18 cellular contexts compared by ENCODE assay signal in genomic region chr1:34879230-34879629, GRCh38. TPM values are rescaled to one million over a fixed set of nuclear protein-coding genes. Genes with fewer than 3 reads are reported as not detected.
DNase-seq lines count a peak whose midpoint lies in the region; ATAC-seq and TF ChIP-seq lines count a peak whose summit lies in the region.
"Had no signal": no experiment of that assay in that cellular context is flagged by ENCODE, and none has a peak within 500 bp of the region (broad histone marks: within the 10 kb centered on the region; RNA-seq: fewer than 3 reads in every experiment).

No MANE protein-coding gene starts in this region.

- no peaks in the 10 kb centered on the region for H3K79me1 ChIP-seq in H9 (ENCODE audit: insufficient read depth, low read depth, low read length, poor library complexity, severe bottlenecking)

- no peak overlapping the region for H3K14ac ChIP-seq in H9 (ENCODE audit: insufficient read depth, low read length)

- no peak overlapping the region for H4K8ac ChIP-seq in H9 (replicated peaks; ENCODE audit: insufficient read length, low read depth, low read length)

- H2BK12ac ChIP-seq in H9 (ENCODE audit: insufficient read length, low read depth, low read length): no peak overlapping the region

- no peak overlapping the region for H2AK5ac ChIP-seq in H9 (ENCODE audit: insufficient read length, low read length)

- peak overlapping the region; percentile 45; the same call in 1 of the 2 replicates for H3K4me3 ChIP-seq in iPS-20b (ENCODE audit: low read length)
- H3K4me3 ChIP-seq in heart right ventricle: no peak overlapping the region
- H3K4me3 ChIP-seq: SJCRH30 had no signal

- H3K27me3 ChIP-seq in H9 (ENCODE audit: insufficient read depth, low read length): no peaks in the 10 kb centered on the region
- H3K27me3 ChIP-seq in iPS-20b (ENCODE audit: insufficient read depth, low read length): peaks cover 22% of the 10 kb centered on the region
- peaks cover 0 to 93% (median 69%) of the 10 kb centered on the region in 7 donors for H3K27me3 ChIP-seq in heart right ventricle
- H3K27me3 ChIP-seq: SJCRH30 had no signal

- H2BK20ac ChIP-seq in H9 (ENCODE audit: low read depth, low read length, poor library complexity, severe bottlenecking): no peak overlapping the region

- no peak overlapping the region for H3K56ac ChIP-seq in H9 (ENCODE audit: insufficient read length, low read depth, low read length)

- H3K27me3 Mint-ChIP-seq in H9 (ENCODE audit: low read depth) (peaks cover 19% of the 10 kb centered on the region), T-helper 17 cell (peaks cover 50% of the 10 kb centered on the region)
- peaks cover 53% of the 10 kb centered on the region for H3K27me3 Mint-ChIP-seq in activated CD8-positive, alpha-beta memory T cell treated with anti-CD3 and anti-CD28 coated beads, Interleukin-2, amount 10 ng/mL, durations not matched to agents 7 days and 5 days

- H4K5ac ChIP-seq in H9 (ENCODE audit: insufficient read length, low read depth, low read length): no peak overlapping the region

- H3T11ph ChIP-seq in H9 (ENCODE audit: low read length): no peak overlapping the region

- H3K4me1 ChIP-seq in H9 (ENCODE audit: insufficient read depth, low read length) (no peaks in the 10 kb centered on the region), iPS-20b (ENCODE audit: insufficient read depth, low read length) (peaks cover 2% of the 10 kb centered on the region; the same call in 1 of the 2 replicates), heart right ventricle (no peaks in the 10 kb centered on the region)

- H3K36me3 Mint-ChIP-seq in H9 (ENCODE audit: insufficient read depth in 1 of 3, low read depth in 3 of 3): no peaks in the 10 kb centered on the region
- H3K36me3 Mint-ChIP-seq in activated CD8-positive, alpha-beta memory T cell treated with anti-CD3 and anti-CD28 coated beads, Interleukin-2, amount 10 ng/mL, durations not matched to agents 7 days and 5 days: no peaks in the 10 kb centered on the region
- H3K36me3 Mint-ChIP-seq in T-helper 17 cell (ENCODE audit: low read depth): peaks cover 9% of the 10 kb centered on the region

- peak; percentile 83 for DNase-seq in DMS53 (lab: John Stamatoyannopoulos, UW)
- DNase-seq in H9: peak; percentile 57
- DNase-seq in activated CD8-positive, alpha-beta memory T cell treated with anti-CD3 and anti-CD28 coated beads, Interleukin-2, amount 10 ng/mL, durations not matched to agents 7 days and 5 days: peak; percentile 15
- no peak for DNase-seq in NCI-H1694 (lab: John Stamatoyannopoulos, UW)
- DNase-seq in T-helper 17 cell: no peak
- DNase-seq in NCI-H2227 (lab: John Stamatoyannopoulos, UW; ENCODE audit: unreplicated experiment): no peak
- DNase-seq in heart right ventricle: no peak
- DNase-seq: C1 segment of cervical spinal cord; CD8-positive, alpha-beta memory T cell; DMS79; HCEC 1CT; KG1; NCI-H1417; NCI-H1930; NCI-H345; NCI-H524 treated with DMSO at 0.1 percent for 48 hours; SJCRH30 had no signal

- TF ChIP-seq CTCF in H9 (conservative IDR thresholded peaks at IDR 0.05) (peak; percentile 31; the same call in 1 of the 3 replicates), heart right ventricle (IDR thresholded peaks at IDR 0.05) (no peak)

- H3K4ac ChIP-seq in H9 (ENCODE audit: low read depth, low read length): no peak overlapping the region

- H3K4me2 ChIP-seq in H9 (ENCODE audit: insufficient read depth, insufficient read length, low read length): peak overlapping the region; percentile 15

- H3K36me3 ChIP-seq in iPS-20b (ENCODE audit: insufficient read depth, low read depth, low read length): no peaks in the 10 kb centered on the region
- no peaks in the 10 kb centered on the region for H3K36me3 ChIP-seq in heart right ventricle
- H3K36me3 ChIP-seq: SJCRH30 had no signal

- H3K23me2 ChIP-seq in H9 (ENCODE audit: insufficient read length, low read depth, low read length, poor library complexity, severe bottlenecking): no peaks in the 10 kb centered on the region

- no peak overlapping the region for H3K27ac Mint-ChIP-seq in H9
- H3K27ac Mint-ChIP-seq in activated CD8-positive, alpha-beta memory T cell treated with anti-CD3 and anti-CD28 coated beads, Interleukin-2, amount 10 ng/mL, durations not matched to agents 7 days and 5 days: no peak overlapping the region
- H3K27ac Mint-ChIP-seq in T-helper 17 cell: no peak overlapping the region

- H3K4me1 Mint-ChIP-seq in H9 (peaks cover 3 to 6% of the 10 kb centered on the region in 2 experiments), T-helper 17 cell (peaks cover 3% of the 10 kb centered on the region)
- H3K4me1 Mint-ChIP-seq in activated CD8-positive, alpha-beta memory T cell treated with anti-CD3 and anti-CD28 coated beads, Interleukin-2, amount 10 ng/mL, durations not matched to agents 7 days and 5 days: no peaks in the 10 kb centered on the region
- H3K4me1 Mint-ChIP-seq: CD8-positive, alpha-beta memory T cell had no signal

- H4K20me1 ChIP-seq in H9 (ENCODE audit: control insufficient read depth, insufficient read depth, insufficient read length): no peaks in the 10 kb centered on the region

- H3K27ac ChIP-seq in H9 (ENCODE audit: insufficient read length, low read depth, low read length) (no peak overlapping the region), iPS-20b (ENCODE audit: low read length) (no peak overlapping the region), heart right ventricle (no peak overlapping the region)
- H3K27ac ChIP-seq: SJCRH30 had no signal

- no peak overlapping the region for H3K23ac ChIP-seq in H9 (ENCODE audit: insufficient read length, low read depth, low read length)

- no peaks in the 10 kb centered on the region for H3K9me3 Mint-ChIP-seq in H9
- no peaks in the 10 kb centered on the region for H3K9me3 Mint-ChIP-seq in activated CD8-positive, alpha-beta memory T cell treated with anti-CD3 and anti-CD28 coated beads, Interleukin-2, amount 10 ng/mL, durations not matched to agents 7 days and 5 days (ENCODE audit: low read depth)
- H3K9me3 Mint-ChIP-seq: CD8-positive, alpha-beta memory T cell had no signal

- H2AFZ ChIP-seq in H9 (ENCODE audit: low read length): no peak overlapping the region

- H4K91ac ChIP-seq in H9 (ENCODE audit: insufficient read length, low read depth, low read length): no peak overlapping the region

- CTCF ChIA-PET in activated CD8-positive, alpha-beta memory T cell treated with anti-CD3 and anti-CD28 coated beads, Interleukin-2, amount 10 ng/mL, durations not matched to agents 7 days and 5 days (lab: Charles Lee): interaction anchor here (1.5 to 2.7 kb wide), 2 partner anchors 13 to 26 kb away, joined by 6 to 7 read pairs; no protein-coding TSS in a partner anchor

- no peaks in the 10 kb centered on the region for H3K9me3 ChIP-seq in H9 (ENCODE audit: control insufficient read depth, low read depth, low read length)
- no peaks in the 10 kb centered on the region for H3K9me3 ChIP-seq in iPS-20b (ENCODE audit: insufficient read depth, low read depth, low read length)
- H3K9me3 ChIP-seq in T-helper 17 cell (ENCODE audit: control insufficient read depth, low read length, poor library complexity, severe bottlenecking): no peaks in the 10 kb centered on the region
- peaks cover 0 to 6% (median 0%) of the 10 kb centered on the region in 11 donors for H3K9me3 ChIP-seq in heart right ventricle
- H3K9me3 ChIP-seq: SJCRH30 had no signal

- ATAC-seq in activated CD8-positive, alpha-beta memory T cell treated with anti-CD3 and anti-CD28 coated beads, Interleukin-2, amount 10 ng/mL, durations not matched to agents 7 days and 5 days: no peak
- no peak for ATAC-seq in T-helper 17 cell
- ATAC-seq in heart right ventricle: no peak

- no peak overlapping the region for H3K4me3 Mint-ChIP-seq in H9
- H3K4me3 Mint-ChIP-seq in activated CD8-positive, alpha-beta memory T cell treated with anti-CD3 and anti-CD28 coated beads, Interleukin-2, amount 10 ng/mL, durations not matched to agents 7 days and 5 days: no peak overlapping the region
- no peak overlapping the region for H3K4me3 Mint-ChIP-seq in T-helper 17 cell
- H3K4me3 Mint-ChIP-seq: CD8-positive, alpha-beta memory T cell had no signal

- WGBS in H9 (ENCODE audit: extremely low coverage, insufficient read length, low lambda C conversion rate): no CpG with 5 or more reads among the region's 9 CpGs
- WGBS in heart right ventricle, 2 donors: 61 to 68% methylated on average over 9 of the region's 9 CpGs

- H2BK5ac ChIP-seq in H9 (ENCODE audit: insufficient read length, low read length): no peak overlapping the region

- H2BK120ac ChIP-seq in H9 (ENCODE audit: low read depth, low read length, poor library complexity, severe bottlenecking): no peak overlapping the region

- H2BK15ac ChIP-seq in H9 (ENCODE audit: low read depth, low read length): no peak overlapping the region

- no peak overlapping the region for H3K18ac ChIP-seq in H9 (ENCODE audit: insufficient read length, low read depth, low read length)

- intact Hi-C loops in heart right ventricle (cut with DNase I): loop anchor here in 1 of 10 donors (10.0 kb wide), 1 partner anchor 96 kb away; no protein-coding TSS in a partner anchor

- H3K9ac ChIP-seq in H9 (ENCODE audit: extremely low read depth, insufficient read length, low read length) (no peak overlapping the region), iPS-20b (ENCODE audit: low read depth, low read length) (no peak overlapping the region)

- H3K79me2 ChIP-seq in H9 (ENCODE audit: insufficient read depth, low read length): no peaks in the 10 kb centered on the region

RNA-seq across cellular contexts. Expression of gene SMIM12, which starts 19.7 kb away (rescaled TPM):
- 40.9 TPM in 2 replicates for total RNA-seq in H9 (2021)
- 10 to 100 TPM; 52.7 to 67.2 TPM for total RNA-seq in activated CD8-positive, alpha-beta memory T cell treated with anti-CD3 and anti-CD28 coated beads, Interleukin-2, amount 10 ng/mL, durations not matched to agents 7 days and 5 days
- total RNA-seq in T-helper 17 cell: 10 to 100 TPM; 29.6 to 39.2 TPM
- 10 to 100 TPM; 33.9 to 74.2 (median 43.7) TPM for total RNA-seq in heart right ventricle
- 10 to 100 TPM in 1 of 2 donors, 1 to 10 TPM in 1; 9.7 to 78.1 TPM for polyA plus RNA-seq in heart right ventricle

RNA-seq across cellular contexts. Expression of gene DLGAP3, which starts 50.2 kb away (rescaled TPM):
- total RNA-seq in H9 (2021): 5.9 and 7.3 TPM in 2 replicates
- total RNA-seq in activated CD8-positive, alpha-beta memory T cell treated with anti-CD3 and anti-CD28 coated beads, Interleukin-2, amount 10 ng/mL, durations not matched to agents 7 days and 5 days: under 1 TPM; 0.50 to 0.66 TPM
- under 1 TPM; 0.55 to 0.75 TPM for total RNA-seq in T-helper 17 cell
- under 1 TPM in 4 of 10 donors, not detected in 6; 0.11 to 0.35 (median 0.15) TPM for total RNA-seq in heart right ventricle
- polyA plus RNA-seq in heart right ventricle: under 1 TPM; 0.07 to 0.10 TPM
- polyA plus RNA-seq: CD8-positive, alpha-beta memory T cell had no signal

Comparison
In these comparisons a context has a peak if more than half of its experiments do, and no peak if none do; other contexts are left out.
1. DNase-seq: peak in DMS53 (single experiment), H9 (single experiment) and activated CD8-positive, alpha-beta memory T cell treated with anti-CD3 and anti-CD28 coated beads, Interleukin-2, amount 10 ng/mL, durations not matched to agents 7 days and 5 days (single experiment); none in NCI-H1694 (single experiment), T-helper 17 cell (0 of 3), NCI-H2227 (single experiment) and heart right ventricle (0 of 2).